ENCODE assay signal across 9 cellular contexts in genomic region chr3:122975924-122976293, GRCh38. TPM values are rescaled to one million over a fixed set of nuclear protein-coding genes. Genes with fewer than 3 reads are reported as not detected.
DNase-seq lines count a peak whose midpoint lies in the region; ATAC-seq lines count a peak whose summit lies in the region.
"Had no signal": no experiment of that assay in that cellular context is flagged by ENCODE, and none has a peak within 500 bp of the region (broad histone marks: within the 10 kb centered on the region; RNA-seq: fewer than 3 reads in every experiment).

No MANE protein-coding gene starts in this region.

- H3K4me1 Mint-ChIP-seq in activated CD4-positive, alpha-beta memory T cell treated with anti-CD3 and anti-CD28 coated beads for 36 hours (ENCODE audit: low read depth): peaks cover 15% of the 10 kb centered on the region
- H3K4me1 Mint-ChIP-seq in stimulated activated effector memory CD8-positive, alpha-beta T cell treated with anti-CD3 and anti-CD28 coated beads, Interleukin-12 subunit alpha, Interleukin-12 subunit beta, amount 100 ng/mL, for 72 hours: peaks cover 15% of the 10 kb centered on the region

- ATAC-seq in HG03432 (IDR thresholded peaks at IDR 0.05; ENCODE audit: unreplicated experiment): peak; percentile 47
- peak; percentile 41 for ATAC-seq in stimulated activated effector memory CD8-positive, alpha-beta T cell treated with anti-CD3 and anti-CD28 coated beads, Interleukin-12 subunit alpha, Interleukin-12 subunit beta, amount 100 ng/mL, for 72 hours
- no peak for ATAC-seq in GM21390 (IDR thresholded peaks at IDR 0.05; ENCODE audit: unreplicated experiment)

- intact Hi-C loops in activated CD4-positive, alpha-beta memory T cell treated with anti-CD3 and anti-CD28 coated beads for 36 hours (cut with micrococcal nuclease): no loop called here

- CTCF ChIA-PET in activated CD4-positive, alpha-beta memory T cell treated with anti-CD3 and anti-CD28 coated beads for 36 hours (lab: Charles Lee): no interaction called here

- H3K36me3 Mint-ChIP-seq in activated CD4-positive, alpha-beta memory T cell treated with anti-CD3 and anti-CD28 coated beads for 36 hours: no peaks in the 10 kb centered on the region
- no peaks in the 10 kb centered on the region for H3K36me3 Mint-ChIP-seq in stimulated activated effector memory CD8-positive, alpha-beta T cell treated with anti-CD3 and anti-CD28 coated beads, Interleukin-12 subunit alpha, Interleukin-12 subunit beta, amount 100 ng/mL, for 72 hours

- H3K4me3 Mint-ChIP-seq in activated CD4-positive, alpha-beta memory T cell treated with anti-CD3 and anti-CD28 coated beads for 36 hours: no peak overlapping the region
- peak overlapping the region; percentile 5 for H3K4me3 Mint-ChIP-seq in stimulated activated effector memory CD8-positive, alpha-beta T cell treated with anti-CD3 and anti-CD28 coated beads, Interleukin-12 subunit alpha, Interleukin-12 subunit beta, amount 100 ng/mL, for 72 hours

- POLR2A ChIA-PET in activated CD4-positive, alpha-beta memory T cell treated with anti-CD3 and anti-CD28 coated beads for 36 hours (lab: Charles Lee): interaction anchor here (0.6 kb wide), 1 partner anchor 173 kb away, joined by 4 read pairs; no protein-coding TSS in a partner anchor

- H3K27ac Mint-ChIP-seq in activated CD4-positive, alpha-beta memory T cell treated with anti-CD3 and anti-CD28 coated beads for 36 hours: no peak overlapping the region
- H3K27ac Mint-ChIP-seq in stimulated activated effector memory CD8-positive, alpha-beta T cell treated with anti-CD3 and anti-CD28 coated beads, Interleukin-12 subunit alpha, Interleukin-12 subunit beta, amount 100 ng/mL, for 72 hours: peak overlapping the region; percentile 11

- H3K27me3 Mint-ChIP-seq in activated CD4-positive, alpha-beta memory T cell treated with anti-CD3 and anti-CD28 coated beads for 36 hours: no peaks in the 10 kb centered on the region

- peak; percentile 21 to 25 for DNase-seq in activated T-cell treated with anti-CD3 and anti-CD28 coated beads, Interleukin-2, amount 50 U/mL, for 48 hours
- DNase-seq in activated T-cell treated with anti-CD3 and anti-CD28 coated beads for 4 hours (no peak), AG20443 (ENCODE audit: low spot score) (no peak), NCI-H82 treated with DMSO at 0.1 percent for 48 hours (lab: John Stamatoyannopoulos, UW; ENCODE audit: unreplicated experiment) (no peak)
- DNase-seq in activated CD4-positive, alpha-beta memory T cell treated with anti-CD3 and anti-CD28 coated beads for 36 hours: peak; percentile 19
- peak in 1 of 2 donors; percentile 54 for DNase-seq in stimulated activated effector memory CD8-positive, alpha-beta T cell treated with anti-CD3 and anti-CD28 coated beads, Interleukin-12 subunit alpha, Interleukin-12 subunit beta, amount 100 ng/mL, for 72 hours (ENCODE audit: low spot score in 2 of 2)
- DNase-seq: activated T-cell treated with anti-CD3 and anti-CD28 coated beads, Interleukin-2, amount 50 U/mL, for 1 hour had no signal

- H3K9me3 Mint-ChIP-seq in activated CD4-positive, alpha-beta memory T cell treated with anti-CD3 and anti-CD28 coated beads for 36 hours: no peaks in the 10 kb centered on the region
- H3K9me3 Mint-ChIP-seq in stimulated activated effector memory CD8-positive, alpha-beta T cell treated with anti-CD3 and anti-CD28 coated beads, Interleukin-12 subunit alpha, Interleukin-12 subunit beta, amount 100 ng/mL, for 72 hours: no peaks in the 10 kb centered on the region

RNA-seq across cellular contexts. Expression of gene SEMA5B, which starts 51.7 kb away (rescaled TPM):
- not detected for total RNA-seq in activated CD4-positive, alpha-beta memory T cell treated with anti-CD3 and anti-CD28 coated beads for 36 hours

Comparison
In these comparisons a context has a peak if more than half of its experiments do, and no peak if none do; other contexts are left out.
1. DNase-seq: peak in activated T-cell treated with anti-CD3 and anti-CD28 coated beads, Interleukin-2, amount 50 U/mL, for 48 hours (2 of 2) and activated CD4-positive, alpha-beta memory T cell treated with anti-CD3 and anti-CD28 coated beads for 36 hours (single experiment); none in activated T-cell treated with anti-CD3 and anti-CD28 coated beads for 4 hours (single experiment), AG20443 (single experiment) and NCI-H82 treated with DMSO at 0.1 percent for 48 hours (single experiment).